In genomic region chr6:170553686-170554085, GRCh38 we compare ENCODE assay signal across 8 cellular contexts. TPM values are rescaled to one million over a fixed set of nuclear protein-coding genes. Genes with fewer than 3 reads are reported as not detected.
A peak's percentile ranks its signal among the peaks of the same experiment; 100 is the strongest.
DNase-seq lines count a peak whose midpoint lies in the region; ATAC-seq and TF ChIP-seq lines count a peak whose summit lies in the region.

No MANE protein-coding gene starts in this region.

- no peak overlapping the region for H3K4me3 Mint-ChIP-seq in nephron progenitor cell

- TF ChIP-seq CTCF in DOHH2 (IDR thresholded peaks at IDR 0.05; ENCODE audit: low read depth, low read length, poor library complexity, severe bottlenecking) (no peak), gastroesophageal sphincter (IDR thresholded peaks at IDR 0.05) (no peak), parathyroid adenoma (IDR thresholded peaks at IDR 0.05) (no peak), nephron progenitor cell (IDR thresholded peaks at IDR 0.05) (no peak)

- H4K20me1 ChIP-seq in DOHH2 (ENCODE audit: control insufficient read depth, insufficient read depth, low read depth, low read length) = peaks cover 44% of the 10 kb centered on the region

- 0 out of 2 replicates have a peak, but pooled peaks cover 4% of the 10 kb centered on the region for H3F3A ChIP-seq in DOHH2 (ENCODE audit: control insufficient read depth, insufficient read depth)

- H3K27ac Mint-ChIP-seq in nephron progenitor cell = no peak overlapping the region

- peak; percentile 30 for ATAC-seq in GM21360 (IDR thresholded peaks at IDR 0.05; ENCODE audit: unreplicated experiment)
- ATAC-seq in HG03520 (IDR thresholded peaks at IDR 0.05; ENCODE audit: unreplicated experiment) = peak; percentile 37
- ATAC-seq in gastroesophageal sphincter = peak; percentile 42

- DNase-seq in T-helper 22 cell (ENCODE audit: low read depth) (peak; percentile 31), nephron progenitor cell (no peak)
- DNase-seq in activated CD4-positive, alpha-beta T cell treated with anti-CD3 and anti-CD28 coated beads for 1 hour = no peak

- H3K4me3 ChIP-seq in DOHH2 (ENCODE audit: low read length) (peak overlapping the region; percentile 99), gastroesophageal sphincter (peak overlapping the region; percentile 50 to 81), parathyroid adenoma (ENCODE audit: low read depth, low read length) (peak overlapping the region; percentile 91)

- 0% methylated on average over 11 to 12 of the region's 12 CpGs for WGBS in gastroesophageal sphincter (ENCODE audit: low coverage in 1 of 2), 2 donors

- H3K27me3 Mint-ChIP-seq in nephron progenitor cell (ENCODE audit: low read depth, poor library complexity) = no peaks in the 10 kb centered on the region

- H2AFZ ChIP-seq in parathyroid adenoma = peak overlapping the region; percentile 91

- peak overlapping the region; percentile 42 for H3K9ac ChIP-seq in parathyroid adenoma

- peaks cover 73% of the 10 kb centered on the region for H3K36me3 ChIP-seq in DOHH2 (ENCODE audit: control insufficient read depth, low read length)
- H3K36me3 ChIP-seq in gastroesophageal sphincter = peaks cover 0 to 38% of the 10 kb centered on the region in 2 donors
- no peaks in the 10 kb centered on the region for H3K36me3 ChIP-seq in parathyroid adenoma (ENCODE audit: control insufficient read depth, insufficient read depth, low read length)

- H3K9me3 ChIP-seq in DOHH2 (ENCODE audit: control insufficient read depth, insufficient read depth, low read length) = no peaks in the 10 kb centered on the region
- H3K9me3 ChIP-seq in gastroesophageal sphincter = no peaks in the 10 kb centered on the region
- no peaks in the 10 kb centered on the region for H3K9me3 ChIP-seq in parathyroid adenoma (ENCODE audit: control insufficient read depth, low read length)

- H3K4me1 Mint-ChIP-seq in nephron progenitor cell = no peaks in the 10 kb centered on the region

- no peaks in the 10 kb centered on the region for H3K9me2 ChIP-seq in DOHH2 (replicated peaks; ENCODE audit: control insufficient read depth, low read length)

- peaks cover 25% of the 10 kb centered on the region for H3K36me3 Mint-ChIP-seq in nephron progenitor cell (ENCODE audit: low read depth)

- H3K27me3 ChIP-seq in DOHH2 (ENCODE audit: control insufficient read depth, low read length) = no peaks in the 10 kb centered on the region
- H3K27me3 ChIP-seq in gastroesophageal sphincter = no peaks in the 10 kb centered on the region
- no peaks in the 10 kb centered on the region for H3K27me3 ChIP-seq in parathyroid adenoma (ENCODE audit: control insufficient read depth, insufficient read depth, low read length)

- H3K4me2 ChIP-seq in DOHH2 (ENCODE audit: low read length) (peak overlapping the region; percentile 94), parathyroid adenoma (ENCODE audit: low read length) (peak overlapping the region; percentile 99)

- no peaks in the 10 kb centered on the region for H3K9me3 Mint-ChIP-seq in nephron progenitor cell

- peak overlapping the region; percentile 62 for H3K27ac ChIP-seq in DOHH2 (ENCODE audit: low read depth, low read length)
- H3K27ac ChIP-seq in gastroesophageal sphincter = peak overlapping the region; percentile 91 to 95 (median 94)
- peak overlapping the region; percentile 94 for H3K27ac ChIP-seq in parathyroid adenoma

- no peak for TF ChIP-seq EP300 in gastroesophageal sphincter (IDR thresholded peaks at IDR 0.05)

- TF ChIP-seq POLR2A in gastroesophageal sphincter (IDR thresholded peaks at IDR 0.05) = no peak

- H3K79me2 ChIP-seq in DOHH2 (ENCODE audit: control insufficient read depth, low read length) (peaks cover 91% of the 10 kb centered on the region), parathyroid adenoma (peaks cover 53% of the 10 kb centered on the region)

- H3K4me1 ChIP-seq in DOHH2 (ENCODE audit: control insufficient read depth, low read length) (peaks cover 30% of the 10 kb centered on the region), gastroesophageal sphincter (peaks cover 19 to 63% (median 31%) of the 10 kb centered on the region in 3 donors), parathyroid adenoma (peaks cover 10% of the 10 kb centered on the region)

RNA-seq across cellular contexts. Expression of gene TBP, which starts 0.5 kb away (rescaled TPM):
- total RNA-seq in gastroesophageal sphincter = 10 to 100 TPM; 12.1 to 21.8 (median 14.8) TPM

RNA-seq across cellular contexts. Expression of gene PSMB1, which starts 0.6 kb away (rescaled TPM):
- 100 to 1,000 TPM; 213 to 271 (median 237) TPM for total RNA-seq in gastroesophageal sphincter

RNA-seq across cellular contexts. Expression of gene PDCD2, which starts 30.8 kb away (rescaled TPM):
- 10 to 100 TPM; 52.0 to 59.3 (median 56.1) TPM for total RNA-seq in gastroesophageal sphincter
